Comparison of ENCODE assay signal across 8 cellular contexts in the genomic region with DNA sequence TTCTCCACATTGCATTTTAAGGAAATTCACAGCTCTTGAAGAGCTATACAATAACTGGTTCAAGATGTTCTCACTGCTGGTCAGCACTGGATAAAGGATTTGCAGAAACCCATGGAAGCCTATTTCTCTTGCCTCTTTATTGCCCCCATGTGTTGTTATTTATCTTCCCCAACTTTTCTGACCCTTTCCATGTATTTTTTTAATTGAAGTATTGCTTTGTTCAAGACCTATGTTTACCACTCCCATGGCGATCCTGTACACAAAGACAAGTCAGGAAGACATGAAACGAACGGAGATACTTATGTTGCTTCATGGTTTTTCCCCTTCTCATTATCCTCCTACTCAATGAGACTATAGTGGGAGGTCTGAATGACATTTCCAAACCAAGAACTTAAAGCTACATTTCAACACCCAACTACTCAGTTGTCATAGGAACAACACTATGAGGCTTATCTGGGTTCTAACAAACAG.
A peak's percentile ranks its signal among the peaks of the same experiment; 100 is the strongest.
DNase-seq lines count a peak whose midpoint lies in the region; ATAC-seq and TF ChIP-seq lines count a peak whose summit lies in the region.

No MANE protein-coding gene starts in this region.

- H3K4me3 Mint-ChIP-seq in GM23338: no peak overlapping the region
- H3K4me3 Mint-ChIP-seq in activated T-helper 17 cell treated with anti-CD3 and anti-CD28 coated beads, Interleukin-2, amount 50 U/mL, for 72 hours: no peak overlapping the region

- H3K4me1 Mint-ChIP-seq in GM23338: peaks cover 59% of the 10 kb centered on the region
- peaks cover 16% of the 10 kb centered on the region for H3K4me1 Mint-ChIP-seq in activated T-helper 17 cell treated with anti-CD3 and anti-CD28 coated beads, Interleukin-2, amount 50 U/mL, for 72 hours

- H3K4me1 ChIP-seq in GM23338 (ENCODE audit: insufficient read depth): peaks cover 43% of the 10 kb centered on the region

- H3K79me2 ChIP-seq in GM23338 (replicated peaks; ENCODE audit: insufficient read depth): peaks cover 99% of the 10 kb centered on the region

- no peaks in the 10 kb centered on the region for H3K9me2 ChIP-seq in GM23338 (ENCODE audit: insufficient read depth)

- peak; percentile 58 for DNase-seq in A172 (ENCODE audit: low spot score)
- no peak for DNase-seq in GM23338 (ENCODE audit: low spot score)
- peak; percentile 26 for DNase-seq in kidney glomerular epithelial cell (lab: John Stamatoyannopoulos, UW)
- no peak for DNase-seq in activated effector memory CD4-positive, alpha-beta T cell treated with Interleukin-2 at 50 U/mL for 16 hours
- no peak for DNase-seq in effector CD8-positive, alpha-beta T cell (lab: John Stamatoyannopoulos, UW)
- DNase-seq in NCI-H748 (lab: John Stamatoyannopoulos, UW; ENCODE audit: unreplicated experiment): no peak

- no peaks in the 10 kb centered on the region for H3K27me3 ChIP-seq in GM23338 (ENCODE audit: insufficient read depth)

- peaks cover 28% of the 10 kb centered on the region for H4K20me1 ChIP-seq in GM23338 (replicated peaks; ENCODE audit: insufficient read depth)

- no peak overlapping the region for H3K4me3 ChIP-seq in GM23338

- H3K36me3 ChIP-seq in GM23338 (ENCODE audit: insufficient read depth): no peaks in the 10 kb centered on the region

- ATAC-seq in GM23338: no peak
- peak; percentile 27 for ATAC-seq in activated T-helper 17 cell treated with anti-CD3 and anti-CD28 coated beads, Interleukin-2, amount 50 U/mL, for 72 hours (replicated peaks)
- ATAC-seq in GM19467 (IDR thresholded peaks at IDR 0.05; ENCODE audit: unreplicated experiment): no peak

- peaks cover 35% of the 10 kb centered on the region for H3K36me3 Mint-ChIP-seq in GM23338 (ENCODE audit: low read depth)
- H3K36me3 Mint-ChIP-seq in activated T-helper 17 cell treated with anti-CD3 and anti-CD28 coated beads, Interleukin-2, amount 50 U/mL, for 72 hours (ENCODE audit: low read depth): peaks cover 78% of the 10 kb centered on the region

- H3K9me3 Mint-ChIP-seq in GM23338: no peaks in the 10 kb centered on the region
- H3K9me3 Mint-ChIP-seq in activated T-helper 17 cell treated with anti-CD3 and anti-CD28 coated beads, Interleukin-2, amount 50 U/mL, for 72 hours: no peaks in the 10 kb centered on the region

- H3K4me2 ChIP-seq in GM23338: no peak overlapping the region

- peak overlapping the region; percentile 90; the same call in 1 of the 2 replicates for H3K27ac Mint-ChIP-seq in GM23338
- peak overlapping the region; percentile 99 for H3K27ac Mint-ChIP-seq in activated T-helper 17 cell treated with anti-CD3 and anti-CD28 coated beads, Interleukin-2, amount 50 U/mL, for 72 hours

- H2AFZ ChIP-seq in GM23338: no peak overlapping the region

- H3F3A ChIP-seq in GM23338 (replicated peaks; ENCODE audit: low read depth): no peaks in the 10 kb centered on the region

- no peak for TF ChIP-seq CTCF in GM23338 (conservative IDR thresholded peaks at IDR 0.05; ENCODE audit: low read depth in 2 of 2)

- H3K27ac ChIP-seq in GM23338 (ENCODE audit: low read depth): no peak overlapping the region

- H3K27me3 Mint-ChIP-seq in GM23338 (ENCODE audit: insufficient read depth, low read depth, poor library complexity): peaks cover 2% of the 10 kb centered on the region
- no peaks in the 10 kb centered on the region for H3K27me3 Mint-ChIP-seq in activated T-helper 17 cell treated with anti-CD3 and anti-CD28 coated beads, Interleukin-2, amount 50 U/mL, for 72 hours

TF ChIP-seq in GM23338, 12 proteins besides CTCF, POLR2A, EP300 and RAD21:
- TF ChIP-seq JUNB (IDR thresholded peaks at IDR 0.05; ENCODE audit: unreplicated experiment) (no peak), NANOG (IDR thresholded peaks at IDR 0.05; ENCODE audit: borderline replicate concordance) (no peak), POLR2AphosphoS5 (IDR thresholded peaks at IDR 0.05; ENCODE audit: low read depth) (no peak), ZNF114 (CRISPR knock-in tag; IDR thresholded peaks at IDR 0.05) (no peak)
- TF ChIP-seq, protein P1, sequence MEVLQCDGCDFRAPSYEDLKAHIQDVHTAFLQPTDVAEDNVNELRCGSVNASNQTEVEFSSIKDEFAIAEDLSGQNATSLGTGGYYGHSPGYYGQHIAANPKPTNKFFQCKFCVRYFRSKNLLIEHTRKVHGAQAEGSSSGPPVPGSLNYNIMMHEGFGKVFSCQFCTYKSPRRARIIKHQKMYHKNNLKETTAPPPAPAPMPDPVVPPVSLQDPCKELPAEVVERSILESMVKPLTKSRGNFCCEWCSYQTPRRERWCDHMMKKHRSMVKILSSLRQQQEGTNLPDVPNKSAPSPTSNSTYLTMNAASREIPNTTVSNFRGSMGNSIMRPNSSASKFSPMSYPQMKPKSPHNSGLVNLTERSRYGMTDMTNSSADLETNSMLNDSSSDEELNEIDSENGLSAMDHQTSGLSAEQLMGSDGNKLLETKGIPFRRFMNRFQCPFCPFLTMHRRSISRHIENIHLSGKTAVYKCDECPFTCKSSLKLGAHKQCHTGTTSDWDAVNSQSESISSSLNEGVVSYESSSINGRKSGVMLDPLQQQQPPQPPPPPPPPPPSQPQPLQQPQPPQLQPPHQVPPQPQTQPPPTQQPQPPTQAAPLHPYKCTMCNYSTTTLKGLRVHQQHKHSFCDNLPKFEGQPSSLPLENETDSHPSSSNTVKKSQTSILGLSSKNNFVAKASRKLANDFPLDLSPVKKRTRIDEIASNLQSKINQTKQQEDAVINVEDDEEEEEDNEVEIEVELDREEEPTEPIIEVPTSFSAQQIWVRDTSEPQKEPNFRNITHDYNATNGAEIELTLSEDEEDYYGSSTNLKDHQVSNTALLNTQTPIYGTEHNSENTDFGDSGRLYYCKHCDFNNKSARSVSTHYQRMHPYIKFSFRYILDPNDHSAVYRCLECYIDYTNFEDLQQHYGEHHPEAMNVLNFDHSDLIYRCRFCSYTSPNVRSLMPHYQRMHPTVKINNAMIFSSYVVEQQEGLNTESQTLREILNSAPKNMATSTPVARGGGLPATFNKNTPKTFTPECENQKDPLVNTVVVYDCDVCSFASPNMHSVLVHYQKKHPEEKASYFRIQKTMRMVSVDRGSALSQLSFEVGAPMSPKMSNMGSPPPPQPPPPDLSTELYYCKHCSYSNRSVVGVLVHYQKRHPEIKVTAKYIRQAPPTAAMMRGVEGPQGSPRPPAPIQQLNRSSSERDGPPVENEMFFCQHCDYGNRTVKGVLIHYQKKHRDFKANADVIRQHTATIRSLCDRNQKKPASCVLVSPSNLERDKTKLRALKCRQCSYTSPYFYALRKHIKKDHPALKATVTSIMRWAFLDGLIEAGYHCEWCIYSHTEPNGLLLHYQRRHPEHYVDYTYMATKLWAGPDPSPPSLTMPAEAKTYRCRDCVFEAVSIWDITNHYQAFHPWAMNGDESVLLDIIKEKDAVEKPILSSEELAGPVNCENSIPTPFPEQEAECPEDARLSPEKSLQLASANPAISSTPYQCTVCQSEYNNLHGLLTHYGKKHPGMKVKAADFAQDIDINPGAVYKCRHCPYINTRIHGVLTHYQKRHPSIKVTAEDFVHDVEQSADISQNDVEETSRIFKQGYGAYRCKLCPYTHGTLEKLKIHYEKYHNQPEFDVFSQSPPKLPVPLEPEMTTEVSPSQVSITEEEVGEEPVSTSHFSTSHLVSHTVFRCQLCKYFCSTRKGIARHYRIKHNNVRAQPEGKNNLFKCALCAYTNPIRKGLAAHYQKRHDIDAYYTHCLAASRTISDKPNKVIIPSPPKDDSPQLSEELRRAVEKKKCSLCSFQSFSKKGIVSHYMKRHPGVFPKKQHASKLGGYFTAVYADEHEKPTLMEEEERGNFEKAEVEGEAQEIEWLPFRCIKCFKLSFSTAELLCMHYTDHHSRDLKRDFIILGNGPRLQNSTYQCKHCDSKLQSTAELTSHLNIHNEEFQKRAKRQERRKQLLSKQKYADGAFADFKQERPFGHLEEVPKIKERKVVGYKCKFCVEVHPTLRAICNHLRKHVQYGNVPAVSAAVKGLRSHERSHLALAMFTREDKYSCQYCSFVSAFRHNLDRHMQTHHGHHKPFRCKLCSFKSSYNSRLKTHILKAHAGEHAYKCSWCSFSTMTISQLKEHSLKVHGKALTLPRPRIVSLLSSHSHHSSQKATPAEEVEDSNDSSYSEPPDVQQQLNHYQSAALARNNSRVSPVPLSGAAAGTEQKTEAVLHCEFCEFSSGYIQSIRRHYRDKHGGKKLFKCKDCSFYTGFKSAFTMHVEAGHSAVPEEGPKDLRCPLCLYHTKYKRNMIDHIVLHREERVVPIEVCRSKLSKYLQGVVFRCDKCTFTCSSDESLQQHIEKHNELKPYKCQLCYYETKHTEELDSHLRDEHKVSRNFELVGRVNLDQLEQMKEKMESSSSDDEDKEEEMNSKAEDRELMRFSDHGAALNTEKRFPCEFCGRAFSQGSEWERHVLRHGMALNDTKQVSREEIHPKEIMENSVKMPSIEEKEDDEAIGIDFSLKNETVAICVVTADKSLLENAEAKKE (CRISPR knock-in tag; IDR thresholded peaks at IDR 0.05): no peak

Comparison
In these comparisons a context has a peak if more than half of its experiments do, and no peak if none do; other contexts are left out.
1. DNase-seq: peak in A172 (single experiment) and kidney glomerular epithelial cell (single experiment); none in GM23338 (single experiment), activated effector memory CD4-positive, alpha-beta T cell treated with Interleukin-2 at 50 U/mL for 16 hours (single experiment), effector CD8-positive, alpha-beta T cell (single experiment) and NCI-H748 (single experiment).